ENCODE assay signal across 9 cellular contexts in genomic region chr2:144511945-144512344, GRCh38. TPM values are rescaled to one million over a fixed set of nuclear protein-coding genes. Genes with fewer than 3 reads are reported as not detected.
DNase-seq lines count a peak whose midpoint lies in the region; ATAC-seq, FAIRE-seq and TF ChIP-seq lines count a peak whose summit lies in the region.
"Had no signal": no experiment of that assay in that cellular context is flagged by ENCODE, and none has a peak within 500 bp of the region (broad histone marks: within the 10 kb centered on the region; RNA-seq: fewer than 3 reads in every experiment).

No MANE protein-coding gene starts in this region.

- POLR2A ChIA-PET in HEK293 (lab: Yijun Ruan, JAX): no interaction called here
- POLR2A ChIA-PET in activated CD4-positive, alpha-beta T cell treated with anti-CD3 and anti-CD28 coated beads for 36 hours (lab: Charles Lee): no interaction called here

- H3K4me3 Mint-ChIP-seq in astrocyte (ENCODE audit: unreplicated experiment): peak overlapping the region; percentile 93
- H3K4me3 Mint-ChIP-seq in activated CD4-positive, alpha-beta T cell treated with anti-CD3 and anti-CD28 coated beads for 36 hours: no peak overlapping the region

- H3K9me3 ChIP-seq in HEK293 (ENCODE audit: control insufficient read depth, insufficient read depth, low read depth, low read length) (no peaks in the 10 kb centered on the region), astrocyte (ENCODE audit: insufficient read depth, low read depth, low read length) (no peaks in the 10 kb centered on the region), kidney (ENCODE audit: control insufficient read depth in 1 of 2, low read length in 2 of 2) (no peaks in the 10 kb centered on the region), smooth muscle cell (replicated peaks; ENCODE audit: low read depth) (no peaks in the 10 kb centered on the region)

- H3K36me3 ChIP-seq in HEK293 (ENCODE audit: control insufficient read depth in 2 of 2, insufficient read depth in 1 of 2, low read length in 2 of 2) (peaks cover 0 to 15% of the 10 kb centered on the region in 2 experiments; a peak in 1 of 3 replicates), astrocyte (ENCODE audit: insufficient read depth, low read length) (no peaks in the 10 kb centered on the region), kidney (ENCODE audit: control insufficient read depth in 1 of 2, insufficient read depth in 2 of 2, low read length in 2 of 2) (no peaks in the 10 kb centered on the region), smooth muscle cell (ENCODE audit: low read depth) (no peaks in the 10 kb centered on the region)

- no peak for DNase-seq in astrocyte (ENCODE audit: low read depth)
- no peak for DNase-seq in kidney
- no peak for DNase-seq in smooth muscle cell (lab: John Stamatoyannopoulos, UW; ENCODE audit: unreplicated experiment)
- DNase-seq in GM12891 (ENCODE audit: insufficient read length, low spot score): no peak
- DNase-seq in activated CD4-positive, alpha-beta T cell treated with anti-CD3 and anti-CD28 coated beads, Interleukin-2, amount 50 U/mL, for 48 hours: no peak
- no peak for DNase-seq in activated CD4-positive, alpha-beta T cell treated with anti-CD3 and anti-CD28 coated beads for 36 hours
- DNase-seq: PC-3 had no signal

- TF ChIP-seq CTCF in HEK293 (tag by site-specific recombination; IDR thresholded peaks at IDR 0.05) (0 out of 2 replicates have a peak, but pooled peaks have one; percentile 13), astrocyte (IDR thresholded peaks at IDR 0.05; ENCODE audit: insufficient read depth, low read depth, low read length) (peak; percentile 6), kidney (IDR thresholded peaks at IDR 0.05; ENCODE audit: borderline replicate concordance, extremely low read depth, insufficient read depth) (no peak), smooth muscle cell (IDR thresholded peaks at IDR 0.05; ENCODE audit: borderline replicate concordance, insufficient read depth, poor library complexity, severe bottlenecking) (peak; percentile 12)

- peak overlapping the region; percentile 4 for H3K9ac ChIP-seq in astrocyte (ENCODE audit: low read length)
- H3K9ac ChIP-seq in kidney (ENCODE audit: low read length in 2 of 2): peak overlapping the region; percentile 33 to 51
- H3K9ac ChIP-seq in smooth muscle cell (ENCODE audit: low read depth): peak overlapping the region; percentile 98

- no peaks in the 10 kb centered on the region for H3K27me3 ChIP-seq in astrocyte (ENCODE audit: insufficient read depth, low read length)
- H3K27me3 ChIP-seq in smooth muscle cell (ENCODE audit: low read depth): no peaks in the 10 kb centered on the region

- CTCF ChIA-PET in HEK293 (lab: Yijun Ruan, JAX): no interaction called here
- CTCF ChIA-PET in activated CD4-positive, alpha-beta T cell treated with anti-CD3 and anti-CD28 coated beads for 36 hours (lab: Charles Lee): no interaction called here

- intact Hi-C loops in kidney (cut with DNase I): no loop called here
- intact Hi-C loops in activated CD4-positive, alpha-beta T cell treated with anti-CD3 and anti-CD28 coated beads for 36 hours (cut with DNase I, micrococcal nuclease): loop anchor here in 1 of 2 experiments (10.0 kb wide), 1 partner anchor 1387 kb away; the partner anchor contains the start of gene ARHGAP15

- no peak for ATAC-seq in activated CD4-positive, alpha-beta T cell treated with anti-CD3 and anti-CD28 coated beads for 36 hours
- no peak for ATAC-seq in GM18907 (IDR thresholded peaks at IDR 0.05; ENCODE audit: unreplicated experiment)
- ATAC-seq: PC-3 had no signal

- H3K4me1 ChIP-seq in HEK293 (ENCODE audit: control insufficient read depth, insufficient read depth, low read length) (peaks cover 20% of the 10 kb centered on the region; the same call in 1 of the 2 replicates), astrocyte (ENCODE audit: insufficient read depth, low read length) (peaks cover 58% of the 10 kb centered on the region), kidney (ENCODE audit: control insufficient read depth in 1 of 2, insufficient read depth in 1 of 2, low read depth in 1 of 2, low read length in 2 of 2) (peaks cover 10 to 23% of the 10 kb centered on the region in 2 donors), smooth muscle cell (ENCODE audit: low read depth) (peaks cover 81% of the 10 kb centered on the region)

- H2AFZ ChIP-seq in astrocyte (ENCODE audit: low read depth, low read length) (no peak overlapping the region), smooth muscle cell (ENCODE audit: low read depth) (no peak overlapping the region)

- H3K27me3 Mint-ChIP-seq in astrocyte (ENCODE audit: low read depth, unreplicated experiment): no peaks in the 10 kb centered on the region
- H3K27me3 Mint-ChIP-seq in activated CD4-positive, alpha-beta T cell treated with anti-CD3 and anti-CD28 coated beads for 36 hours: peaks cover 52% of the 10 kb centered on the region

- WGBS in smooth muscle cell (ENCODE audit: low lambda C conversion rate): 9% methylated on average over 3 of the region's 3 CpGs

- H3K27ac Mint-ChIP-seq in astrocyte (ENCODE audit: unreplicated experiment): peak overlapping the region; percentile 93
- no peak overlapping the region for H3K27ac Mint-ChIP-seq in activated CD4-positive, alpha-beta T cell treated with anti-CD3 and anti-CD28 coated beads for 36 hours

- H3K4me2 ChIP-seq in astrocyte (ENCODE audit: low read length) (peak overlapping the region; percentile 98), smooth muscle cell (peak overlapping the region; percentile 91)

- peaks cover 74% of the 10 kb centered on the region for H3K4me1 Mint-ChIP-seq in astrocyte (ENCODE audit: low read depth, unreplicated experiment)
- peaks cover 23% of the 10 kb centered on the region for H3K4me1 Mint-ChIP-seq in activated CD4-positive, alpha-beta T cell treated with anti-CD3 and anti-CD28 coated beads for 36 hours

- H3K27ac ChIP-seq in HEK293 (ENCODE audit: extremely low read depth, low read depth, low read length) (no peak overlapping the region), astrocyte (ENCODE audit: low read depth, low read length) (no peak overlapping the region), kidney (ENCODE audit: low read depth in 2 of 2, low read length in 2 of 2) (peak overlapping the region; percentile 70 to 75), smooth muscle cell (ENCODE audit: low read depth) (peak overlapping the region; percentile 98)

- peaks cover 19% of the 10 kb centered on the region for H4K20me1 ChIP-seq in astrocyte (ENCODE audit: insufficient read depth, low read length)
- H4K20me1 ChIP-seq in smooth muscle cell (ENCODE audit: low read depth): peaks cover 73% of the 10 kb centered on the region

- H3F3A ChIP-seq in smooth muscle cell (ENCODE audit: low read depth): peaks cover 27% of the 10 kb centered on the region

- no peak overlapping the region for H3K4me3 ChIP-seq in HEK293 (ENCODE audit: low read depth, low read length)
- no peak overlapping the region for H3K4me3 ChIP-seq in astrocyte (ENCODE audit: insufficient read depth, low read depth, low read length)
- peak overlapping the region; percentile 25 to 61 for H3K4me3 ChIP-seq in kidney (ENCODE audit: low read length in 2 of 2)
- H3K4me3 ChIP-seq in smooth muscle cell: peak overlapping the region; percentile 82

- H3K79me2 ChIP-seq in astrocyte (ENCODE audit: insufficient read depth, low read length) (peaks cover 92% of the 10 kb centered on the region), smooth muscle cell (ENCODE audit: low read depth) (peaks cover 100% of the 10 kb centered on the region)

- peaks cover 2% of the 10 kb centered on the region for H3K36me3 Mint-ChIP-seq in astrocyte (ENCODE audit: low read depth, unreplicated experiment)
- no peaks in the 10 kb centered on the region for H3K36me3 Mint-ChIP-seq in activated CD4-positive, alpha-beta T cell treated with anti-CD3 and anti-CD28 coated beads for 36 hours (ENCODE audit: low read depth)

- H3K9me3 Mint-ChIP-seq in astrocyte (ENCODE audit: unreplicated experiment): no peaks in the 10 kb centered on the region
- no peaks in the 10 kb centered on the region for H3K9me3 Mint-ChIP-seq in activated CD4-positive, alpha-beta T cell treated with anti-CD3 and anti-CD28 coated beads for 36 hours (ENCODE audit: low read depth)

- FAIRE-seq in astrocyte (lab: Jason Lieb, UNC): no peak
- FAIRE-seq in kidney (lab: Jason Lieb, UNC): no peak
- FAIRE-seq in GM12891 (lab: Jason Lieb, UNC): no peak

- no peak for TF ChIP-seq POLR2A in GM12891 (IDR thresholded peaks at IDR 0.05; ENCODE audit: low read depth, low read length)

TF ChIP-seq in HEK293, 187 proteins besides CTCF, POLR2A, EP300 and RAD21 (continues in another document):
- TF ChIP-seq ZNF449 (tag by site-specific recombination; IDR thresholded peaks at IDR 0.05): no peak
- no peak for TF ChIP-seq OSR2 (tag by site-specific recombination; IDR thresholded peaks at IDR 0.05)

TF ChIP-seq in GM12891, 5 proteins besides CTCF, POLR2A, EP300 and RAD21:
- no peak for TF ChIP-seq SPI1 (IDR thresholded peaks at IDR 0.05; ENCODE audit: low read depth, low read length)
- no peak for TF ChIP-seq TAF1 (IDR thresholded peaks at IDR 0.05; ENCODE audit: low read depth, low read length)
- TF ChIP-seq POLR2AphosphoS5 (IDR thresholded peaks at IDR 0.05; ENCODE audit: low read depth, low read length): no peak
- no peak for TF ChIP-seq POU2F2 (IDR thresholded peaks at IDR 0.05; ENCODE audit: low read depth, low read length)
- TF ChIP-seq PAX5 (IDR thresholded peaks at IDR 0.05; ENCODE audit: insufficient read depth, low read length, severe bottlenecking): no peak
TF ChIP-seq in GM12891: peak in this region for 0.

RNA-seq across cellular contexts. Expression of gene ZEB2, which starts 8.0 kb away (rescaled TPM):
- total RNA-seq in astrocyte (84.9 and 90.9 TPM in 2 replicates), kidney (136 TPM), smooth muscle cell (148 and 158 TPM in 2 replicates)
- polyA plus RNA-seq in kidney (ENCODE audit: insufficient read depth, low read depth, low replicate concordance) (8.3 TPM), smooth muscle cell (50.8 and 67.5 TPM in 2 replicates)
- 1.3 TPM for polyA plus RNA-seq in GM12891 (2012; ENCODE audit: low read depth, missing spikeins)
- 1 to 10 TPM; 7.0 to 7.5 TPM for total RNA-seq in activated CD4-positive, alpha-beta T cell treated with anti-CD3 and anti-CD28 coated beads for 36 hours

Comparison
In these comparisons a context has a peak if more than half of its experiments do, and no peak if none do; other contexts are left out.
1. H3K27ac ChIP-seq: peak in kidney (2 of 2) and smooth muscle cell (single experiment); none in HEK293 (single experiment) and astrocyte (single experiment).
2. H3K4me3 ChIP-seq: peak in kidney (2 of 2) and smooth muscle cell (single experiment); none in HEK293 (single experiment) and astrocyte (single experiment).
3. H3K9ac ChIP-seq: peak in every context shown above with its lines; median percentile 98 in smooth muscle cell; 42 in kidney; 4 in astrocyte.
4. RNA of gene ZEB2, which starts 8.0 kb away (total RNA-seq): 148 to 158 TPM in smooth muscle cell, 136 TPM in kidney (single experiment) and 84.9 to 90.9 TPM in astrocyte; 7.0 to 7.5 TPM in activated CD4-positive, alpha-beta T cell treated with anti-CD3 and anti-CD28 coated beads for 36 hours; every median in the first group is over 10 times any median in the second.